Comparison of ENCODE assay signal across 11 cellular contexts in the genomic region with DNA sequence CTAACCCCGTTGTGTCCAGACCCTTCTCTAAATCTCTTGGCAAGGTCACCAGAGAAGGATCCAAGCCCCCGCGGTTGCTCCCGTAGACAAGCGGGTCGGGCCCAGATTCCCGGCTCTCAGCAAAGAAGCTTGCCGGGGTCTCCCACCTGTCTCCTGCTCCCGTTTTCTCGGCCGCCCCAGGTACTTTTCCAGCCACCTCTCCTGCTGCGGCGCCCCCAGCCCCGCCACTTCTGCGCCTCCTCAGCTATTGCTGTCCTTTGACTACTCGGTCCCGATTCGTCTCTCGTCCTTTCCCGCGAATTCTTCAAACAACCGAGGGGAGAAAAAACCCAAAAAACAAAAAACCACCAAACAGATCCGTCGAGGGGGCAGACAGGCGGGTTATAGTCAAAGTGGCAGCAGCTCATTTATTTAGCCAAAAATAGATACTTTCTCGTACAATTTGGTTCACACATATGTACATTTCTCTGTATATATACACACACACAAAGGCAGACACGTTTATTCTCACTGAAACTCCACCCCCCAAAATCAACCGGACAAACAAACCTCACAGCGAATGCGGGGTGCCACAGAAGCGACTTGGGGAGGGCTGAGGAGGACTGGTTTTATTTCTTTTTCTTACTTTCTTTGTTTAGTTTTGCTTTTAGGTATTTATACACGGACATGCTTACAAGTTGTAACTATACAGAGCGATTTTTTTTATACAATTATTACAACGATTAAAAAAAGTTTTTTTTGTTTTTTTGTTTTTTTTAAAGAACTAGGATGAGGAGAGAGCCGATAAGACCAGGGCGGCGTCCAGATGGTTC. TPM values are rescaled to one million over a fixed set of nuclear protein-coding genes. Genes with fewer than 3 reads are reported as not detected.
DNase-seq lines count a peak whose midpoint lies in the region; ATAC-seq and TF ChIP-seq lines count a peak whose summit lies in the region.
"Had no signal": no experiment of that assay in that cellular context is flagged by ENCODE, and none has a peak within 500 bp of the region (broad histone marks: within the 10 kb centered on the region; RNA-seq: fewer than 3 reads in every experiment).

No MANE protein-coding gene starts in this region.

- H3K4me3 Mint-ChIP-seq in activated T-helper 2 cell treated with anti-CD3 and anti-CD28 coated beads, Interferon-gamma antibody, Interleukin-2, Interleukin-4, amounts not matched to agents 10 μg/mL and 5 μg/mL and 100 μg/mL, durations not matched to agents 14 hours and 24 hours and 36 hours (ENCODE audit: low read depth), result peak overlapping the region; percentile 15

- intact Hi-C loops in left ventricle myocardium inferior (cut with micrococcal nuclease), result loop anchor here (10.0 kb wide), 1 partner anchor 532 kb away; no protein-coding TSS in a partner anchor
- intact Hi-C loops in Right ventricle myocardium inferior (cut with DNase I), result loop anchor here (2.0 to 10.0 kb wide), 4 partner anchors 90 to 1092 kb away; no protein-coding TSS in a partner anchor
- intact Hi-C loops in activated T-helper 2 cell treated with anti-CD3 and anti-CD28 coated beads, Interferon-gamma antibody, Interleukin-2, Interleukin-4, amounts not matched to agents 10 μg/mL and 5 μg/mL and 100 μg/mL, durations not matched to agents 14 hours and 24 hours and 36 hours (cut with micrococcal nuclease), result loop anchor here (5.0 to 10.0 kb wide), 5 partner anchors 338 to 1738 kb away; partner anchors contain the start of gene TOX3

- H3K27me3 ChIP-seq in left ventricle myocardium inferior (ENCODE audit: low read depth) (peaks cover 51% of the 10 kb centered on the region), kidney epithelial cell (ENCODE audit: control insufficient read depth, insufficient read depth, low read length) (peaks cover 50% of the 10 kb centered on the region), upper lobe of left lung (peaks cover 0 to 51% (median 15%) of the 10 kb centered on the region in 4 donors)

- TF ChIP-seq EP300 in upper lobe of left lung (IDR thresholded peaks at IDR 0.05), result no peak

- peaks cover 22% of the 10 kb centered on the region for H3K4me1 Mint-ChIP-seq in activated T-helper 2 cell treated with anti-CD3 and anti-CD28 coated beads, Interferon-gamma antibody, Interleukin-2, Interleukin-4, amounts not matched to agents 10 μg/mL and 5 μg/mL and 100 μg/mL, durations not matched to agents 14 hours and 24 hours and 36 hours (ENCODE audit: low read depth)

- H3K4me3 ChIP-seq in left ventricle myocardium inferior (peak overlapping the region; percentile 83), kidney epithelial cell (ENCODE audit: low read depth, low read length) (peak overlapping the region; percentile 74), upper lobe of left lung (peak overlapping the region in 3 of 4 donors; percentile 48 to 71 (median 65))
- H3K4me3 ChIP-seq: ovary had no signal

- no peaks in the 10 kb centered on the region for H3K9me3 Mint-ChIP-seq in activated T-helper 2 cell treated with anti-CD3 and anti-CD28 coated beads, Interferon-gamma antibody, Interleukin-2, Interleukin-4, amounts not matched to agents 10 μg/mL and 5 μg/mL and 100 μg/mL, durations not matched to agents 14 hours and 24 hours and 36 hours

- H3K9me3 ChIP-seq in left ventricle myocardium inferior (replicated peaks) (no peaks in the 10 kb centered on the region), upper lobe of left lung (no peaks in the 10 kb centered on the region)
- H3K9me3 ChIP-seq: gastrocnemius medialis, ovary had no signal

- H3K27ac Mint-ChIP-seq in activated T-helper 2 cell treated with anti-CD3 and anti-CD28 coated beads, Interferon-gamma antibody, Interleukin-2, Interleukin-4, amounts not matched to agents 10 μg/mL and 5 μg/mL and 100 μg/mL, durations not matched to agents 14 hours and 24 hours and 36 hours, result peak overlapping the region; percentile 52

- TF ChIP-seq CTCF in left ventricle myocardium inferior (IDR thresholded peaks at IDR 0.05; ENCODE audit: borderline replicate concordance), result no peak
- TF ChIP-seq CTCF in kidney epithelial cell (IDR thresholded peaks at IDR 0.05; ENCODE audit: insufficient read depth, low read length, poor library complexity, severe bottlenecking), result no peak
- no peak for TF ChIP-seq CTCF in upper lobe of left lung (IDR thresholded peaks at IDR 0.05)

- H3K4me1 ChIP-seq in left ventricle myocardium inferior (peaks cover 56% of the 10 kb centered on the region), upper lobe of left lung (peaks cover 33 to 66% (median 36%) of the 10 kb centered on the region in 4 donors)

- H3K27ac ChIP-seq in left ventricle myocardium inferior (replicated peaks) (peak overlapping the region; percentile 93), upper lobe of left lung (peak overlapping the region in 3 of 4 donors; percentile 21 to 93 (median 89))
- H3K27ac ChIP-seq: ovary had no signal

- TF ChIP-seq POLR2A in upper lobe of left lung (IDR thresholded peaks at IDR 0.05), result no peak

- DNase-seq in left ventricle myocardium inferior (no peak), Right ventricle myocardium inferior (ENCODE audit: missing footprints) (no peak), kidney epithelial cell (ENCODE audit: low read depth) (no peak), upper lobe of left lung (peak in 1 of 2 donors; percentile 64), NCI-H526 treated with DMSO at 0.1 percent for 48 hours (lab: John Stamatoyannopoulos, UW) (no peak), NCI-H2029 (lab: John Stamatoyannopoulos, UW) (no peak)
- DNase-seq in activated T-helper 2 cell treated with anti-CD3 and anti-CD28 coated beads, Interferon-gamma antibody, Interleukin-2, Interleukin-4, amounts not matched to agents 10 μg/mL and 5 μg/mL and 100 μg/mL, durations not matched to agents 14 hours and 24 hours and 36 hours (ENCODE audit: low spot score), result no peak
- DNase-seq: gastrocnemius medialis, NCI-H524 treated with DMSO at 0.1 percent for 48 hours had no signal

- H3K27me3 Mint-ChIP-seq in activated T-helper 2 cell treated with anti-CD3 and anti-CD28 coated beads, Interferon-gamma antibody, Interleukin-2, Interleukin-4, amounts not matched to agents 10 μg/mL and 5 μg/mL and 100 μg/mL, durations not matched to agents 14 hours and 24 hours and 36 hours (ENCODE audit: low read depth), result peaks cover 65% of the 10 kb centered on the region

- no peak for ATAC-seq in Right ventricle myocardium inferior
- no peak for ATAC-seq in upper lobe of left lung (ENCODE audit: low FRiP score in 2 of 2)
- no peak for ATAC-seq in HG03565 (IDR thresholded peaks at IDR 0.05; ENCODE audit: unreplicated experiment)
- ATAC-seq: gastrocnemius medialis had no signal

- H3K36me3 ChIP-seq in left ventricle myocardium inferior, result peaks cover 11% of the 10 kb centered on the region
- H3K36me3 ChIP-seq in kidney epithelial cell (ENCODE audit: control insufficient read depth, insufficient read depth, low read length), result no peaks in the 10 kb centered on the region
- no peaks in the 10 kb centered on the region for H3K36me3 ChIP-seq in upper lobe of left lung
- H3K36me3 ChIP-seq: gastrocnemius medialis, ovary had no signal

- H3K36me3 Mint-ChIP-seq in activated T-helper 2 cell treated with anti-CD3 and anti-CD28 coated beads, Interferon-gamma antibody, Interleukin-2, Interleukin-4, amounts not matched to agents 10 μg/mL and 5 μg/mL and 100 μg/mL, durations not matched to agents 14 hours and 24 hours and 36 hours (ENCODE audit: low read depth), result no peaks in the 10 kb centered on the region

- WGBS in upper lobe of left lung, 2 donors, result 11% methylated on average over 37 of the region's 37 CpGs

RNA-seq across cellular contexts. Expression of gene IRX3, which starts 3.5 kb away (rescaled TPM):
- total RNA-seq in left ventricle myocardium inferior (94.4 TPM), Right ventricle myocardium inferior (38.8 TPM), kidney epithelial cell (3.2 and 4.1 TPM in 2 replicates), upper lobe of left lung (100 to 1,000 TPM in 2 of 6 donors, 10 to 100 TPM in 4; 50.9 to 157 (median 61.3) TPM)
- total RNA-seq in activated T-helper 2 cell treated with anti-CD3 and anti-CD28 coated beads, Interferon-gamma antibody, Interleukin-2, Interleukin-4, amounts not matched to agents 10 μg/mL and 5 μg/mL and 100 μg/mL, durations not matched to agents 14 hours and 24 hours and 36 hours, result 0.74 and 0.96 TPM in 2 replicates
